ENCODE assay signal across 10 cellular contexts in genomic region chr18:35511428-35511827, GRCh38. TPM values are rescaled to one million over a fixed set of nuclear protein-coding genes. Genes with fewer than 3 reads are reported as not detected.
A peak's percentile ranks its signal among the peaks of the same experiment; 100 is the strongest.
DNase-seq lines count a peak whose midpoint lies in the region; ATAC-seq and TF ChIP-seq lines count a peak whose summit lies in the region.
"Had no signal": no experiment of that assay in that cellular context is flagged by ENCODE, and none has a peak within 500 bp of the region (broad histone marks: within the 10 kb centered on the region; RNA-seq: fewer than 3 reads in every experiment).

No MANE protein-coding gene starts in this region.

- no peaks in the 10 kb centered on the region for H3K9me3 ChIP-seq in esophagus muscularis mucosa
- no peaks in the 10 kb centered on the region for H3K9me3 ChIP-seq in mammary epithelial cell (replicated peaks; ENCODE audit: insufficient read depth, low read length)
- H3K9me3 ChIP-seq in hepatocyte (ENCODE audit: low read depth), result no peaks in the 10 kb centered on the region

- H3K79me2 ChIP-seq in mammary epithelial cell (ENCODE audit: insufficient read depth, low read length), result no peaks in the 10 kb centered on the region
- H3K79me2 ChIP-seq in hepatocyte, result no peaks in the 10 kb centered on the region

- dilution Hi-C loops in mammary epithelial cell (cut with HindIII; ENCODE audit: low sequenced_read_pairs), result loop anchor here (5.0 kb wide), 1 partner anchor 54 kb away; no protein-coding TSS in a partner anchor

- TF ChIP-seq CTCF in esophagus muscularis mucosa (IDR thresholded peaks at IDR 0.05) (no peak), mammary epithelial cell (conservative IDR thresholded peaks at IDR 0.05 in 1 of 2, IDR thresholded peaks at IDR 0.05 in 1 of 2; ENCODE audit: extremely low read depth in 1 of 2, insufficient read depth in 1 of 2, low read depth in 1 of 2, low read length in 2 of 2) (no peak), hepatocyte (IDR thresholded peaks at IDR 0.05; ENCODE audit: poor library complexity) (no peak)

- in situ Hi-C loops in mammary epithelial cell (cut with MboI; ENCODE audit: low sequenced_read_pairs in 2 of 2), result no loop called here

- intact Hi-C loops in esophagus muscularis mucosa (cut with DNase I), result no loop called here
- intact Hi-C loops in mammary epithelial cell (cut with micrococcal nuclease), result loop anchor here (10.0 kb wide), 1 partner anchor 277 kb away; no protein-coding TSS in a partner anchor

- WGBS in esophagus muscularis mucosa, result 81% methylated on average over 2 of the region's 2 CpGs
- 100% methylated on average over 2 of the region's 2 CpGs for WGBS in mammary epithelial cell (ENCODE audit: low coverage, missing lambda C conversion rate)
- WGBS in hepatocyte (ENCODE audit: low lambda C conversion rate, missing lambda C conversion rate), result 91% methylated on average over 2 of the region's 2 CpGs

- no peak overlapping the region for H3K27ac ChIP-seq in esophagus muscularis mucosa (replicated peaks in 1 of 4)
- no peak overlapping the region for H3K27ac ChIP-seq in mammary epithelial cell (ENCODE audit: insufficient read depth, low read depth, low read length)
- H3K27ac ChIP-seq in hepatocyte, result no peak overlapping the region

- CTCF ChIA-PET in mammary epithelial cell (lab: Charles Lee; ENCODE audit: low non-redundant PET), result no interaction called here

- H4K20me1 ChIP-seq in mammary epithelial cell (ENCODE audit: insufficient read depth, low read length) (no peaks in the 10 kb centered on the region), hepatocyte (ENCODE audit: insufficient read depth, poor library complexity, severe bottlenecking) (no peaks in the 10 kb centered on the region)

- H2AFZ ChIP-seq in mammary epithelial cell (ENCODE audit: low read depth, low read length) (no peak overlapping the region), hepatocyte (no peak overlapping the region)

- H3K27me3 ChIP-seq in esophagus muscularis mucosa, result no peaks in the 10 kb centered on the region
- H3K27me3 ChIP-seq in mammary epithelial cell (ENCODE audit: insufficient read depth, low read length), result no peaks in the 10 kb centered on the region
- no peaks in the 10 kb centered on the region for H3K27me3 ChIP-seq in H7 (ENCODE audit: control insufficient read depth, insufficient read depth, low read length)
- H3K27me3 ChIP-seq in hepatocyte, result no peaks in the 10 kb centered on the region

- ATAC-seq in GM18519 (IDR thresholded peaks at IDR 0.05; ENCODE audit: low FRiP score, unreplicated experiment) (peak; percentile 80), GM21423 (IDR thresholded peaks at IDR 0.05; ENCODE audit: unreplicated experiment) (peak; percentile 82), HG03139 (IDR thresholded peaks at IDR 0.05; ENCODE audit: unreplicated experiment) (peak; percentile 68)

- H3K9ac ChIP-seq in mammary epithelial cell (ENCODE audit: insufficient read depth, low read length), result no peak overlapping the region

- peak; percentile 57 for DNase-seq in esophagus muscularis mucosa (ENCODE audit: extremely low spot score)
- DNase-seq in hypothalamus (lab: John Stamatoyannopoulos, UW), result no peak
- no peak for DNase-seq in mammary epithelial cell
- DNase-seq in H7, result no peak
- no peak for DNase-seq in hepatocyte (ENCODE audit: low spot score)
- DNase-seq: erythroblast, NCI-H524 had no signal

- BruUV-seq in mammary epithelial cell (replicated peaks; lab: Mats Ljungman, UMichigan), result no TSS peak

- H3K4me3 ChIP-seq in esophagus muscularis mucosa (no peak overlapping the region), mammary epithelial cell (replicated peaks in 1 of 3; ENCODE audit: insufficient read depth in 1 of 3, low read depth in 2 of 3, low read length in 3 of 3) (no peak overlapping the region), H7 (ENCODE audit: insufficient read depth, low read depth, low read length) (no peak overlapping the region), hepatocyte (no peak overlapping the region)

- peaks cover 9 to 33% (median 10%) of the 10 kb centered on the region in 4 donors for H3K4me1 ChIP-seq in esophagus muscularis mucosa
- H3K4me1 ChIP-seq in mammary epithelial cell (ENCODE audit: insufficient read depth, low read length), result peaks cover 34% of the 10 kb centered on the region
- peaks cover 9% of the 10 kb centered on the region for H3K4me1 ChIP-seq in hepatocyte (ENCODE audit: insufficient read depth)

- TF ChIP-seq EP300 in esophagus muscularis mucosa (IDR thresholded peaks at IDR 0.05), result no peak

- TF ChIP-seq POLR2A in esophagus muscularis mucosa (IDR thresholded peaks at IDR 0.05; ENCODE audit: low read depth), result no peak

- H3K4me2 ChIP-seq in mammary epithelial cell (ENCODE audit: insufficient read depth, low read depth, low read length) (no peak overlapping the region), hepatocyte (no peak overlapping the region)

- H3K36me3 ChIP-seq in esophagus muscularis mucosa, result no peaks in the 10 kb centered on the region
- no peaks in the 10 kb centered on the region for H3K36me3 ChIP-seq in mammary epithelial cell (ENCODE audit: insufficient read depth, low read length)
- H3K36me3 ChIP-seq in H7 (replicated peaks; ENCODE audit: control insufficient read depth, insufficient read depth, low read length), result no peaks in the 10 kb centered on the region
- H3K36me3 ChIP-seq in hepatocyte (replicated peaks; ENCODE audit: insufficient read depth, low read depth), result no peaks in the 10 kb centered on the region

- H3K9me2 ChIP-seq in hepatocyte (replicated peaks; ENCODE audit: insufficient read depth), result no peaks in the 10 kb centered on the region

RNA-seq across cellular contexts. Expression of gene INO80C, which starts 13.7 kb away (rescaled TPM):
- total RNA-seq in esophagus muscularis mucosa (10 to 100 TPM in 2 of 4 donors, 1 to 10 TPM in 2; 4.0 to 19.5 (median 8.8) TPM), mammary epithelial cell (10 to 100 TPM in 1 of 2 donors, 1 to 10 TPM in 1; 7.2 to 46.5 TPM), hepatocyte (16.5 and 16.6 TPM in 2 replicates)
- polyA plus RNA-seq in mammary epithelial cell (42.5 TPM), hepatocyte (25.1 and 42.2 TPM in 2 replicates)
- 20.4 TPM for polyA minus RNA-seq in mammary epithelial cell
- total RNA-seq in H7 (2014; rRNA removed; shearing (Covaris generic)), result 12.9 and 18.0 TPM in 2 replicates
